1 cellular context compared by ENCODE assay signal in genomic region chr12:29781705-29782266, GRCh38.
TF ChIP-seq lines count a peak whose summit lies in the region.

No MANE protein-coding gene starts in this region.

TF ChIP-seq in H1, 55 proteins besides CTCF, POLR2A, EP300 and RAD21 (continued from another document):
- TF ChIP-seq ATF3 (IDR thresholded peaks at IDR 0.05; ENCODE audit: insufficient read depth, low read depth, low read length), result no peak
- TF ChIP-seq SIRT6 (IDR thresholded peaks at IDR 0.05; ENCODE audit: low read length), result no peak
- no peak for TF ChIP-seq SAP30 (IDR thresholded peaks at IDR 0.05; ENCODE audit: insufficient read depth, insufficient replicate concordance, low read length)
- no peak for TF ChIP-seq CBX5 (IDR thresholded peaks at IDR 0.05; ENCODE audit: low read depth, low read length)
- TF ChIP-seq CHD1 (IDR thresholded peaks at IDR 0.05; ENCODE audit: low read depth, low read length), result no peak
